ENCODE assay signal across 21 cellular contexts in the genomic region with DNA sequence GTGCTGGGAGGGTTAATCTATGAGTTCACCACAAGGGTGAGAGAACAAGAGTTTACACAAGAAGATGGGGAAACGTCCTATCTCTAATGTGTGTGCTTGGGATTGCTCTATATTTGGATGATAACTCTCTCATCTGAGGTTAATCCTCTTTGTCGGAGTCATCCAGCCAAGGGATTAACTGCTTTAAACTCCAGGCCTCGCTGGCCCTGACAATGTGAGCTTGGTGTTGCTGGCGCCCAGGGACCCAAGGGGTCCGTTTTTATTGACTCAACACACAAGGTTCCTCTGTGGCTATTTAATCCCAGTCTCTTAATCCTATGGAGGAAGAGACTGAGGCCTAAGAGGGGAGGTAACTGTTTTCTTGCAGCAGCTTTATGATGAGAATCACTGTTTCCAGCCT. TPM values are rescaled to one million over a fixed set of nuclear protein-coding genes. Genes with fewer than 3 reads are reported as not detected.
DNase-seq lines count a peak whose midpoint lies in the region; ATAC-seq and TF ChIP-seq lines count a peak whose summit lies in the region.
"Had no signal": no experiment of that assay in that cellular context is flagged by ENCODE, and none has a peak within 500 bp of the region (broad histone marks: within the 10 kb centered on the region; RNA-seq: fewer than 3 reads in every experiment).

No MANE protein-coding gene starts in this region.

- H3K9ac ChIP-seq in endodermal cell (ENCODE audit: extremely low read depth, low read length, poor library complexity, severe bottlenecking): no peak overlapping the region

- H3K36me3 ChIP-seq in WERI-Rb-1 (no peaks in the 10 kb centered on the region), endodermal cell (ENCODE audit: control insufficient read depth, insufficient read depth, low read length) (no peaks in the 10 kb centered on the region)

- DNase-seq in D341Med (ENCODE audit: low spot score) (peak; percentile 76), NCI-H524 treated with DMSO at 0.1 percent for 48 hours (lab: John Stamatoyannopoulos, UW) (peak; percentile 32), WERI-Rb-1 (peak; percentile 94), endodermal cell (peak; percentile 52), NCI-H1694 treated with DMSO at 0.1 percent for 48 hours (lab: John Stamatoyannopoulos, UW) (no peak)
- DNase-seq in activated T-cell treated with anti-CD3 and anti-CD28 coated beads, Interleukin-2, amount 50 U/mL, for 4 hours: no peak
- DNase-seq: AML-193; Caco-2; CD4-positive, alpha-beta T cell; DMS79 treated with DMSO at 0.1 percent for 48 hours; GF-D8; GOT3; H9 had no signal

- H3K27ac ChIP-seq in WERI-Rb-1 (peak overlapping the region; percentile 91), endodermal cell (ENCODE audit: low read depth, low read length) (no peak overlapping the region)
- H3K27ac ChIP-seq: 22Rv1, A549, C4-2B, HL-60 had no signal

- H3K9me3 ChIP-seq in WERI-Rb-1 (ENCODE audit: severe bottlenecking) (peaks cover 8% of the 10 kb centered on the region), endodermal cell (ENCODE audit: control insufficient read depth, low read length) (peaks cover 25% of the 10 kb centered on the region)
- H3K9me3 ChIP-seq: A549, Caco-2 had no signal

- 53 to 74% methylated on average over 5 of the region's 5 CpGs for WGBS in endodermal cell (ENCODE audit: insufficient coverage in 1 of 2, insufficient read length in 1 of 2), 2 experiments

- H3K27me3 Mint-ChIP-seq in endodermal cell (ENCODE audit: insufficient read depth): peaks cover 64% of the 10 kb centered on the region
- peaks cover 40% of the 10 kb centered on the region for H3K27me3 Mint-ChIP-seq in activated T-cell treated with anti-CD3 and anti-CD28 coated beads, Interleukin-2, amount 50 U/mL, for 4 hours (ENCODE audit: low read depth)

- H3K27me3 ChIP-seq in WERI-Rb-1 (ENCODE audit: insufficient read depth, low read depth, severe bottlenecking) (no peaks in the 10 kb centered on the region), endodermal cell (ENCODE audit: control insufficient read depth, insufficient read depth, low read length, poor library complexity, severe bottlenecking) (peaks cover 91% of the 10 kb centered on the region)

- H3K27ac Mint-ChIP-seq in endodermal cell: no peak overlapping the region
- H3K27ac Mint-ChIP-seq: CD4-positive, alpha-beta T cell; H9 had no signal

- peaks cover 9% of the 10 kb centered on the region for H3K4me1 Mint-ChIP-seq in endodermal cell
- H3K4me1 Mint-ChIP-seq in activated T-cell treated with anti-CD3 and anti-CD28 coated beads, Interleukin-2, amount 50 U/mL, for 4 hours (ENCODE audit: low read depth): no peaks in the 10 kb centered on the region

- no peak overlapping the region for H3K4me3 Mint-ChIP-seq in endodermal cell
- H3K4me3 Mint-ChIP-seq in activated T-cell treated with anti-CD3 and anti-CD28 coated beads, Interleukin-2, amount 50 U/mL, for 4 hours: no peak overlapping the region
- H3K4me3 Mint-ChIP-seq: CD4-positive, alpha-beta T cell; H9 had no signal

- ATAC-seq in activated T-cell treated with anti-CD3 and anti-CD28 coated beads, Interleukin-2, amount 50 U/mL, for 4 hours: no peak
- ATAC-seq in HG03521 (IDR thresholded peaks at IDR 0.05; ENCODE audit: unreplicated experiment): no peak
- no peak for ATAC-seq in GM18867 (IDR thresholded peaks at IDR 0.05; ENCODE audit: unreplicated experiment)
- ATAC-seq: A549 had no signal

- H3K9me3 Mint-ChIP-seq in endodermal cell: peaks cover 25% of the 10 kb centered on the region
- no peaks in the 10 kb centered on the region for H3K9me3 Mint-ChIP-seq in activated T-cell treated with anti-CD3 and anti-CD28 coated beads, Interleukin-2, amount 50 U/mL, for 4 hours
- H3K9me3 Mint-ChIP-seq: CD4-positive, alpha-beta T cell had no signal

- no peak for TF ChIP-seq CTCF in WERI-Rb-1 (IDR thresholded peaks at IDR 0.05; ENCODE audit: low read depth, low read length)
- no peak for TF ChIP-seq CTCF in endodermal cell (conservative IDR thresholded peaks at IDR 0.05)

- H3K4me1 ChIP-seq in endodermal cell (ENCODE audit: control insufficient read depth, insufficient read depth, low read length): peaks cover 4% of the 10 kb centered on the region
- H3K4me1 ChIP-seq: A549, Caco-2 had no signal

- H3K4me3 ChIP-seq in WERI-Rb-1 (ENCODE audit: low read depth, low read length) (peak overlapping the region; percentile 35), endodermal cell (ENCODE audit: low read length) (no peak overlapping the region)
- H3K4me3 ChIP-seq: A549 had no signal

- no peaks in the 10 kb centered on the region for H3K36me3 Mint-ChIP-seq in endodermal cell (ENCODE audit: low read depth)
- H3K36me3 Mint-ChIP-seq in activated T-cell treated with anti-CD3 and anti-CD28 coated beads, Interleukin-2, amount 50 U/mL, for 4 hours (ENCODE audit: insufficient read depth): no peaks in the 10 kb centered on the region

RNA-seq across cellular contexts. Expression of a gene that starts 14.2 kb away (rescaled TPM):
- 1 to 10 TPM; 6.5 to 8.8 TPM for total RNA-seq in endodermal cell
- polyA plus RNA-seq in endodermal cell (2013, experiment 1 of 2): 0.18 TPM
- polyA plus RNA-seq in endodermal cell (2013, experiment 2 of 2): 0.17 TPM
- total RNA-seq in activated T-cell treated with anti-CD3 and anti-CD28 coated beads, Interleukin-2, amount 50 U/mL, for 4 hours: under 1 TPM in 2 of 3 donors, not detected in 1; 0.03 to 0.05 TPM
- total RNA-seq: Caco-2; CD4-positive, alpha-beta T cell; H9; HT1080 had no signal
- polyA plus RNA-seq: BJ had no signal

Comparison
In these comparisons a context has a peak if more than half of its experiments do, and no peak if none do; other contexts are left out.
1. DNase-seq: peak in D341Med (single experiment), NCI-H524 treated with DMSO at 0.1 percent for 48 hours (single experiment), WERI-Rb-1 (single experiment) and endodermal cell (single experiment); none in activated T-cell treated with anti-CD3 and anti-CD28 coated beads, Interleukin-2, amount 50 U/mL, for 4 hours (single experiment) and NCI-H1694 treated with DMSO at 0.1 percent for 48 hours (single experiment).
2. RNA of a gene that starts 14.2 kb away (total RNA-seq): 6.5 to 8.8 TPM in endodermal cell; 0.03 to 0.05 TPM in activated T-cell treated with anti-CD3 and anti-CD28 coated beads, Interleukin-2, amount 50 U/mL, for 4 hours; every median in the first group is over 4 times any median in the second.